ENCODE assay signal across 14 cellular contexts in the genomic region with DNA sequence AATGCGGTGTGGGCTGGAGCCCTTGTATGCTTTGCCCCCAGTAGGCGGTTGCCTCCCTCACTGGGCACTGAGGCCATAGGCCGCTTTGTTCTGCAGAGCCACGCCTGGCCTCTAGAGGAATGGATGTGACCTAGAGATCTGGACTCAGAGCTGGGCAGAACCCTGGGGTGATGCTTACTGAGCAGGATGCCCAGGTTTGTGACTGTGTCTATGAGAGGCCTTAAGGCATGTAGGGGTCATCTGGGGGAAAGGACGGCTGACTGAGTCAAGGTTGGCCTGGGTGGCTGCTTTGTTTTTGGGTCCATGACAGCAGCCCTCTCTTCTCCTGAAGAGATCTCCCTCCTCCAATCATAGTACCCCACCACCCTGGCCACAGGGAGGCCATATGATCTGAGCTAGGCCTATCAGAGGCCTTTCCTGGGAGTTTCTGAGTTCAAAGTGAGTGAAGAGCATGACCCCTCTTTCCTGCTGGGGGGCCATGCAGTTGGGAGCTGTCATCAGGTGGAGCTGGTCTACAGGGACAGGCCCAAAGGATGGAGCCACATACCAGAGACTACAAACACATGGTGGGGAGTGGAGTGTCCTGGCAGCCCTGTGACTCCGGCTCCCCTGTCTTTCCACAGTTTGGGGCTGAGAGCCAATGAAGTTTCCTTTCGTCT.
DNase-seq lines count a peak whose midpoint lies in the region; TF ChIP-seq lines count a peak whose summit lies in the region.
"Had no signal": no experiment of that assay in that cellular context is flagged by ENCODE, and none has a peak within 500 bp of the region (broad histone marks: within the 10 kb centered on the region; RNA-seq: fewer than 3 reads in every experiment).

No MANE protein-coding gene starts in this region.

- no peak overlapping the region for H3K27ac Mint-ChIP-seq in Calu3 (ENCODE audit: unreplicated experiment)
- H3K27ac Mint-ChIP-seq: CD4-positive, alpha-beta memory T cell had no signal

- H3K9me3 ChIP-seq in AG04450 (ENCODE audit: control insufficient read depth, insufficient read depth, low read length) = no peaks in the 10 kb centered on the region
- H3K9me3 ChIP-seq in PC-9 (ENCODE audit: insufficient read depth, low read depth) = peaks cover 7% of the 10 kb centered on the region; the same call in 1 of the 2 replicates
- no peaks in the 10 kb centered on the region for H3K9me3 ChIP-seq in fibroblast of lung (ENCODE audit: control insufficient read depth, insufficient read depth, low read depth, low read length)
- no peaks in the 10 kb centered on the region for H3K9me3 ChIP-seq in prostate gland
- H3K9me3 ChIP-seq: neutrophil had no signal

- 85% methylated on average over 7 of the region's 7 CpGs for WGBS in prostate gland

- BruUV-seq in PC-9 (replicated peaks; lab: Mats Ljungman, UMichigan) (no TSS peak), Calu3 (replicated peaks; lab: Mats Ljungman, UMichigan) (no TSS peak)

- no peaks in the 10 kb centered on the region for H3K9me2 ChIP-seq in PC-9 (ENCODE audit: insufficient read depth)

- H3K36me3 Mint-ChIP-seq in Calu3 (ENCODE audit: insufficient read depth, unreplicated experiment) = peaks cover 17% of the 10 kb centered on the region

- H3K4me3 Mint-ChIP-seq in Calu3 (ENCODE audit: low read depth, unreplicated experiment) = no peak overlapping the region
- H3K4me3 Mint-ChIP-seq: CD4-positive, alpha-beta memory T cell; T-helper 17 cell had no signal

- no peaks in the 10 kb centered on the region for H4K20me1 ChIP-seq in PC-9 (ENCODE audit: insufficient read depth)
- no peaks in the 10 kb centered on the region for H4K20me1 ChIP-seq in fibroblast of lung (ENCODE audit: control insufficient read depth, extremely low read depth, insufficient read depth, low read length)

- DNase-seq in AG04450 (ENCODE audit: low read depth, low spot score) (no peak), PC-9 (no peak), fibroblast of lung (ENCODE audit: low read depth in 2 of 2) (no peak), prostate gland (ENCODE audit: low spot score) (no peak), NCI-H2029 treated with DMSO at 0.1 percent for 48 hours (lab: John Stamatoyannopoulos, UW) (no peak), Calu3 (no peak), UCSD-AML1 (lab: John Stamatoyannopoulos, UW; ENCODE audit: unreplicated experiment) (no peak)
- no peak for DNase-seq in NK-92 treated with Interleukin-12 subunit alpha and Interleukin-12 subunit beta, amount 100 ng/mL, for 24 hours (lab: John Stamatoyannopoulos, UW)
- DNase-seq: CD4-positive, alpha-beta memory T cell; cerebellar nuclear complex; islet precursor cell; NCI-H146; T-helper 17 cell had no signal

- no peak overlapping the region for H3K4me3 ChIP-seq in AG04450 (ENCODE audit: low read depth, low read length)
- H3K4me3 ChIP-seq in PC-9 = no peak overlapping the region
- H3K4me3 ChIP-seq in fibroblast of lung (replicated peaks in 1 of 4; ENCODE audit: control extremely low read depth in 1 of 4, insufficient read depth in 1 of 4, low read depth in 3 of 4, low read length in 4 of 4) = no peak overlapping the region
- H3K4me3 ChIP-seq in prostate gland = no peak overlapping the region

- H3K4me1 ChIP-seq in PC-9 (replicated peaks; ENCODE audit: insufficient read depth) (peaks cover 72% of the 10 kb centered on the region), fibroblast of lung (ENCODE audit: control insufficient read depth, extremely low read depth, insufficient read depth, low read length) (peaks cover 25% of the 10 kb centered on the region), prostate gland (replicated peaks) (peaks cover 10% of the 10 kb centered on the region)

- CTCF ChIA-PET in AG04450 (lab: Charles Lee) = interaction anchor here (0.8 to 1.3 kb wide), 3 partner anchors 159 to 282 kb away, joined by 3 to 6 read pairs (median 3); no protein-coding TSS in a partner anchor
- CTCF ChIA-PET in PC-9 (lab: Charles Lee) = no interaction called here
- CTCF ChIA-PET in Calu3 (lab: Charles Lee) = interaction anchor here (0.5 kb wide), 1 partner anchor 449 kb away, joined by 4 read pairs; no protein-coding TSS in a partner anchor

- H3K4me2 ChIP-seq in PC-9 (peak overlapping the region; percentile 62), fibroblast of lung (ENCODE audit: extremely low read depth, insufficient read depth, low read length) (no peak overlapping the region)

- H3K27me3 ChIP-seq in AG04450 (ENCODE audit: control insufficient read depth, insufficient read depth, low read length) (no peaks in the 10 kb centered on the region), PC-9 (ENCODE audit: insufficient read depth, low read depth) (no peaks in the 10 kb centered on the region), fibroblast of lung (ENCODE audit: control insufficient read depth, insufficient read depth, low read length) (no peaks in the 10 kb centered on the region), prostate gland (replicated peaks; ENCODE audit: insufficient read depth) (no peaks in the 10 kb centered on the region)

- no peak for TF ChIP-seq POLR2A in prostate gland (IDR thresholded peaks at IDR 0.05)

- peaks cover 6% of the 10 kb centered on the region; the same call in 1 of the 2 replicates for H3K79me2 ChIP-seq in PC-9 (ENCODE audit: low read depth)
- H3K79me2 ChIP-seq in fibroblast of lung (ENCODE audit: control insufficient read depth, insufficient read depth, low read length) = no peaks in the 10 kb centered on the region

- H2AFZ ChIP-seq in PC-9 (no peak overlapping the region), fibroblast of lung (ENCODE audit: low read length) (no peak overlapping the region)

- H3K27me3 Mint-ChIP-seq in Calu3 (ENCODE audit: unreplicated experiment) = no peaks in the 10 kb centered on the region
- H3K27me3 Mint-ChIP-seq: CD4-positive, alpha-beta memory T cell; T-helper 17 cell had no signal

- H3K9ac ChIP-seq in fibroblast of lung (ENCODE audit: insufficient read depth, low read length) = no peak overlapping the region

- peaks cover 3% of the 10 kb centered on the region for H3K9me3 Mint-ChIP-seq in Calu3 (ENCODE audit: low read depth, unreplicated experiment)

- no peaks in the 10 kb centered on the region for H3K36me3 ChIP-seq in PC-9 (ENCODE audit: low read depth)
- no peaks in the 10 kb centered on the region for H3K36me3 ChIP-seq in fibroblast of lung (ENCODE audit: control insufficient read depth, insufficient read depth, low read length)
- H3K36me3 ChIP-seq in prostate gland = no peaks in the 10 kb centered on the region
- H3K36me3 ChIP-seq: neutrophil had no signal

- POLR2A ChIA-PET in AG04450 (lab: Yijun Ruan, JAX) (no interaction called here), PC-9 (lab: Charles Lee; ENCODE audit: unreplicated experiment) (interaction anchor here (0.6 kb wide), 1 partner anchor 227 kb away, joined by 7 read pairs; a partner anchor contains a TSS)

- peaks cover 48% of the 10 kb centered on the region for H3F3A ChIP-seq in PC-9 (ENCODE audit: insufficient read depth, low read depth)

- peaks cover 51% of the 10 kb centered on the region for H3K4me1 Mint-ChIP-seq in Calu3 (ENCODE audit: low read depth, unreplicated experiment)

- intact Hi-C loops in PC-9 (cut with micrococcal nuclease; ENCODE audit: unreplicated experiment) = loop anchor here (10.0 kb wide), 1 partner anchor 101 kb away; no protein-coding TSS in a partner anchor
- intact Hi-C loops in prostate gland (cut with DNase I) = loop anchor here (2.0 to 10.0 kb wide), 2 partner anchors 105 to 749 kb away; no protein-coding TSS in a partner anchor
- intact Hi-C loops in Calu3 (cut with micrococcal nuclease; ENCODE audit: unreplicated experiment) = loop anchor here (2.0 to 10.0 kb wide), 3 partner anchors 31 to 226 kb away; a partner anchor contains a TSS

- TF ChIP-seq CTCF in AG04450 (IDR thresholded peaks at IDR 0.05; ENCODE audit: low read depth, low read length) (no peak), PC-9 (conservative IDR thresholded peaks at IDR 0.05) (no peak), fibroblast of lung (conservative IDR thresholded peaks at IDR 0.05 in 1 of 2, IDR thresholded peaks at IDR 0.05 in 1 of 2; ENCODE audit: low read depth in 1 of 2, low read length in 2 of 2) (no peak), prostate gland (IDR thresholded peaks at IDR 0.05) (no peak), Calu3 (IDR thresholded peaks at IDR 0.05; ENCODE audit: unreplicated experiment) (no peak)

- H3K27ac ChIP-seq in AG04450 (ENCODE audit: low read depth, low read length) (peak overlapping the region; percentile 69), PC-9 (peak overlapping the region; percentile 90), fibroblast of lung (ENCODE audit: insufficient read depth, low read length) (peak overlapping the region; percentile 99), prostate gland (peak overlapping the region; percentile 53 to 65)
- H3K27ac ChIP-seq: neutrophil had no signal
